In the genomic region with DNA sequence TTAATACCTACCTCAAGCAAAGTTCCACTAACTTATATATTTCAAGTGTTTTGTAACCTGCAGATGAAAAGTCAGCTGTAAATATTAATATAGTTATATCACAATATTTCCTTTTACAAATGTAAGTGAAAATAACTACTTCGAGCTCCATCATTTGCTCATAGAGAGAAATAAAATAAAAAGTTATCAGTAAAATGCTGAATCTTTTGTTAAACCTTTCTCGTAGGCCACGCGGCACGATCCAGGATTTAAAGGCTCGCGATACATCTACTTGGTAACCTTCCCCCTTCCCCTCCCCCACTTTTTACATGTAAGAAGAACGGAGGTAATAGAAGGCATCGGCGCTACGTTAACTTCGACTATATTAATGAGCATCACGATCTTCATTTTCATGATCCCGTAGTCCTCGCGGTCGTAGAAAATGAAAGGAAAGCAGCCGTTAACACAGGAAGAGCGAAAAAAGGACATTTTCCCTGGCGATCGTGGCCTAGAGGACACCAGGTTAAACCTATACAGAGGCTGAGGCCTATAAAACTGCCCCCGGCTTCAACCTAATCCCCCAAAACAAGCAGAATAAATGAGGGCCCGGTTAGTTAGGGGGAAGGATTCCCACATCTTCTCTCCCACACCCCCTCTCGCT, we compare ENCODE assay signal across 8 cellular contexts. TPM values are rescaled to one million over a fixed set of nuclear protein-coding genes. Genes with fewer than 3 reads are reported as not detected.
DNase-seq lines count a peak whose midpoint lies in the region; ATAC-seq and TF ChIP-seq lines count a peak whose summit lies in the region.

No MANE protein-coding gene starts in this region.

- DNase-seq in NCI-H345 (lab: John Stamatoyannopoulos, UW) (peak; percentile 49), NCI-H345 treated with DMSO at 0.1 percent for 48 hours (lab: John Stamatoyannopoulos, UW; ENCODE audit: unreplicated experiment) (no peak), NAMALWA (ENCODE audit: low spot score) (peak; percentile 74), epithelial cell of proximal tubule (ENCODE audit: low read depth) (no peak), HuH-7.5 (ENCODE audit: low spot score) (no peak)
- no peak for DNase-seq in natural killer cell treated with Interleukin-12 subunit alpha and Interleukin-12 subunit beta and Interleukin-15 and Interleukin-18, amount 100 ng/mL, for 72 hours (ENCODE audit: low spot score)

- H3K27ac Mint-ChIP-seq in natural killer cell treated with Interleukin-12 subunit alpha and Interleukin-12 subunit beta and Interleukin-15 and Interleukin-18, amount 100 ng/mL, for 72 hours, result peak overlapping the region; percentile 97 to 100

- no peaks in the 10 kb centered on the region for H3K27me3 Mint-ChIP-seq in natural killer cell treated with Interleukin-12 subunit alpha and Interleukin-12 subunit beta and Interleukin-15 and Interleukin-18, amount 100 ng/mL, for 72 hours

- TF ChIP-seq CTCF in VCaP (conservative IDR thresholded peaks at IDR 0.05) (no peak), epithelial cell of proximal tubule (conservative IDR thresholded peaks at IDR 0.05; ENCODE audit: low read depth, low read length) (no peak)

- H3K36me3 Mint-ChIP-seq in natural killer cell treated with Interleukin-12 subunit alpha and Interleukin-12 subunit beta and Interleukin-15 and Interleukin-18, amount 100 ng/mL, for 72 hours, result peaks cover 52% of the 10 kb centered on the region

- peak overlapping the region; percentile 93 for H3K4me3 Mint-ChIP-seq in natural killer cell treated with Interleukin-12 subunit alpha and Interleukin-12 subunit beta and Interleukin-15 and Interleukin-18, amount 100 ng/mL, for 72 hours

- H3K27ac ChIP-seq in VCaP, result peak overlapping the region; percentile 89

- peak overlapping the region; percentile 84 for H3K4me3 ChIP-seq in epithelial cell of proximal tubule (ENCODE audit: low read depth, low read length)

- peaks cover 35 to 46% of the 10 kb centered on the region in 2 donors for H3K4me1 Mint-ChIP-seq in natural killer cell treated with Interleukin-12 subunit alpha and Interleukin-12 subunit beta and Interleukin-15 and Interleukin-18, amount 100 ng/mL, for 72 hours (ENCODE audit: low read depth in 2 of 2)

- ATAC-seq in natural killer cell treated with Interleukin-12 subunit alpha and Interleukin-12 subunit beta and Interleukin-15 and Interleukin-18, amount 100 ng/mL, for 72 hours, result no peak
- ATAC-seq in HG02678 (IDR thresholded peaks at IDR 0.05; ENCODE audit: unreplicated experiment), result no peak

- no peaks in the 10 kb centered on the region for H3K9me3 Mint-ChIP-seq in natural killer cell treated with Interleukin-12 subunit alpha and Interleukin-12 subunit beta and Interleukin-15 and Interleukin-18, amount 100 ng/mL, for 72 hours

RNA-seq across cellular contexts. Expression of a gene that starts 0.5 kb away (rescaled TPM):
- 755 and 938 TPM in 2 replicates for total RNA-seq in epithelial cell of proximal tubule
- 100 to 1,000 TPM; 834 to 917 TPM for total RNA-seq in natural killer cell treated with Interleukin-12 subunit alpha and Interleukin-12 subunit beta and Interleukin-15 and Interleukin-18, amount 100 ng/mL, for 72 hours

RNA-seq across cellular contexts. Expression of a gene that starts 11.2 kb away (rescaled TPM):
- 0.07 TPM in 1 of 2 replicates, not detected in the other for total RNA-seq in epithelial cell of proximal tubule
- under 1 TPM in 1 of 2 donors, not detected in 1; 0.17 TPM for total RNA-seq in natural killer cell treated with Interleukin-12 subunit alpha and Interleukin-12 subunit beta and Interleukin-15 and Interleukin-18, amount 100 ng/mL, for 72 hours

Comparison
In these comparisons a context has a peak if more than half of its experiments do, and no peak if none do; other contexts are left out.
1. DNase-seq: peak in NCI-H345 (single experiment) and NAMALWA (single experiment); none in NCI-H345 treated with DMSO at 0.1 percent for 48 hours (single experiment), epithelial cell of proximal tubule (single experiment), natural killer cell treated with Interleukin-12 subunit alpha and Interleukin-12 subunit beta and Interleukin-15 and Interleukin-18, amount 100 ng/mL, for 72 hours (single experiment) and HuH-7.5 (single experiment).